10 cellular contexts compared by ENCODE assay signal in genomic region chr5:159337291-159337974, GRCh38. TPM values are rescaled to one million over a fixed set of nuclear protein-coding genes. Genes with fewer than 3 reads are reported as not detected.
DNase-seq lines count a peak whose midpoint lies in the region; ATAC-seq, FAIRE-seq and TF ChIP-seq lines count a peak whose summit lies in the region.
"Had no signal": no experiment of that assay in that cellular context is flagged by ENCODE, and none has a peak within 500 bp of the region (broad histone marks: within the 10 kb centered on the region; RNA-seq: fewer than 3 reads in every experiment).

No MANE protein-coding gene starts in this region.

- H3K9me2 ChIP-seq in SK-N-SH: no peaks in the 10 kb centered on the region

- H2AFZ ChIP-seq in SK-N-SH (ENCODE audit: low read depth): peak overlapping the region; percentile 5; the same call in 1 of the 2 replicates

- H3K4me3 ChIP-seq in SK-N-SH (ENCODE audit: low read depth in 2 of 2, low read length in 1 of 2) (no peak overlapping the region), neutrophil (ENCODE audit: low read depth in 1 of 2, low read length in 1 of 2) (no peak overlapping the region)

- POLR2A ChIA-PET in SK-N-SH (lab: Yijun Ruan, JAX): no interaction called here

- H3K36me3 ChIP-seq in SK-N-SH (replicated peaks in 1 of 2; ENCODE audit: control insufficient read depth in 1 of 2, insufficient read depth in 2 of 2, low read length in 1 of 2) (no peaks in the 10 kb centered on the region), neutrophil (no peaks in the 10 kb centered on the region)

- DNase-seq in H54 (ENCODE audit: insufficient read length, low spot score) (peak; percentile 20), SK-N-SH (no peak), amniotic epithelial cell (ENCODE audit: low read depth) (peak; percentile 94), HTR-8/SVneo (ENCODE audit: insufficient read length, low spot score) (no peak), NCI-H1930 (lab: John Stamatoyannopoulos, UW) (no peak)
- DNase-seq: T1000 had no signal

- H3K9me3 ChIP-seq in SK-N-SH (no peaks in the 10 kb centered on the region), neutrophil (no peaks in the 10 kb centered on the region)

- 0 out of 2 replicates have a peak overlapping the region, but pooled peaks have one; percentile 3 for H3K4me2 ChIP-seq in SK-N-SH

- H3K4me1 ChIP-seq in SK-N-SH (ENCODE audit: control insufficient read depth in 1 of 2, insufficient read depth in 2 of 2, low read depth in 1 of 2, low read length in 1 of 2): peaks cover 3 to 8% of the 10 kb centered on the region in 2 experiments; a peak in 2 of 4 replicates
- H3K4me1 ChIP-seq in neutrophil (ENCODE audit: control insufficient read depth in 1 of 2, insufficient read depth in 1 of 2, low read depth in 1 of 2, low read length in 1 of 2): peaks cover 35 to 38% of the 10 kb centered on the region in 2 experiments

- peak in 1 of 2 experiments; percentile 60; a peak in 1 of 4 replicates for TF ChIP-seq EP300 in SK-N-SH (IDR thresholded peaks at IDR 0.05; ENCODE audit: borderline replicate concordance in 1 of 2, low read depth in 1 of 2, low read length in 1 of 2)

- ATAC-seq in GM21576 (IDR thresholded peaks at IDR 0.05; ENCODE audit: unreplicated experiment) (no peak), HG03045 (IDR thresholded peaks at IDR 0.05; ENCODE audit: unreplicated experiment) (no peak)

- H3K27ac ChIP-seq in SK-N-SH (ENCODE audit: low read depth in 2 of 2, low read length in 1 of 2): peak overlapping the region in 1 of 2 experiments; percentile 56; a peak in 2 of 4 replicates
- peak overlapping the region; percentile 65 for H3K27ac ChIP-seq in neutrophil

- no peak for TF ChIP-seq POLR2A in H54 (IDR thresholded peaks at IDR 0.05; ENCODE audit: low read depth, low read length)

- 11% methylated on average over 1 of the region's 1 CpG for WGBS in SK-N-SH (ENCODE audit: low lambda C conversion rate)

- CTCF ChIA-PET in SK-N-SH (lab: Yijun Ruan, JAX): interaction anchor here (0.9 to 1.1 kb wide), 2 partner anchors 13 to 17 kb away, joined by 3 read pairs; no protein-coding TSS in a partner anchor

- no peaks in the 10 kb centered on the region for H3K27me3 ChIP-seq in SK-N-SH (ENCODE audit: insufficient read depth)
- H3K27me3 ChIP-seq in neutrophil: peaks cover 9% of the 10 kb centered on the region

- no peaks in the 10 kb centered on the region for H4K20me1 ChIP-seq in SK-N-SH (ENCODE audit: insufficient read depth)

- peaks cover 15% of the 10 kb centered on the region for H3F3A ChIP-seq in SK-N-SH (replicated peaks; ENCODE audit: insufficient read depth)

- H3K79me2 ChIP-seq in SK-N-SH (ENCODE audit: insufficient read depth): no peaks in the 10 kb centered on the region

- no peak overlapping the region for H3K9ac ChIP-seq in SK-N-SH

- TF ChIP-seq CTCF in SK-N-SH (IDR thresholded peaks at IDR 0.05): no peak
- TF ChIP-seq CTCF in neutrophil (IDR thresholded peaks at IDR 0.05): no peak

- no peak for TF ChIP-seq RAD21 in SK-N-SH (IDR thresholded peaks at IDR 0.05; ENCODE audit: low read length)

- FAIRE-seq in H54 (lab: Jason Lieb, UNC) (peak; percentile 30), HTR-8/SVneo (lab: Jason Lieb, UNC) (no peak)
- FAIRE-seq: islet of Langerhans had no signal

TF ChIP-seq in SK-N-SH, 30 proteins besides CTCF, POLR2A, EP300 and RAD21:
- TF ChIP-seq MEF2A (IDR thresholded peaks at IDR 0.05; ENCODE audit: borderline replicate concordance, low read depth) (no peak), REST (IDR thresholded peaks at IDR 0.05; ENCODE audit: low read depth, low read length) (no peak), TCF12 (IDR thresholded peaks at IDR 0.05) (peak; percentile 34; the same call in 1 of the 2 replicates), JUND (IDR thresholded peaks at IDR 0.05) (peak; percentile 44; the same call in 1 of the 2 replicates)
- TF ChIP-seq, protein P1, sequence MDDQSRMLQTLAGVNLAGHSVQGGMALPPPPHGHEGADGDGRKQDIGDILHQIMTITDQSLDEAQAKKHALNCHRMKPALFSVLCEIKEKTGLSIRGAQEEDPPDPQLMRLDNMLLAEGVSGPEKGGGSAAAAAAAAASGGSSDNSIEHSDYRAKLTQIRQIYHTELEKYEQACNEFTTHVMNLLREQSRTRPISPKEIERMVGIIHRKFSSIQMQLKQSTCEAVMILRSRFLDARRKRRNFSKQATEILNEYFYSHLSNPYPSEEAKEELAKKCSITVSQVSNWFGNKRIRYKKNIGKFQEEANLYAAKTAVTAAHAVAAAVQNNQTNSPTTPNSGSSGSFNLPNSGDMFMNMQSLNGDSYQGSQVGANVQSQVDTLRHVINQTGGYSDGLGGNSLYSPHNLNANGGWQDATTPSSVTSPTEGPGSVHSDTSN (IDR thresholded peaks at IDR 0.05): peak; percentile 53; the same call in 1 of the 2 replicates
- TF ChIP-seq, protein P2, sequence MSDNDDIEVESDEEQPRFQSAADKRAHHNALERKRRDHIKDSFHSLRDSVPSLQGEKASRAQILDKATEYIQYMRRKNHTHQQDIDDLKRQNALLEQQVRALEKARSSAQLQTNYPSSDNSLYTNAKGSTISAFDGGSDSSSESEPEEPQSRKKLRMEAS (IDR thresholded peaks at IDR 0.05; ENCODE audit: low read depth): 0 out of 2 replicates have a peak, but pooled peaks have one; percentile 28
TF ChIP-seq in SK-N-SH: peak in this region for 4.

RNA-seq across cellular contexts. Expression of gene IL12B, which starts 7.1 kb away (rescaled TPM):
- polyA plus RNA-seq in SK-N-SH (2012; rRNA removed): not detected in 2 replicates
- 0.01 TPM in 1 of 2 replicates, not detected in the other for polyA plus RNA-seq in SK-N-SH (2012; cell fraction: cytosol; rRNA removed)
- polyA plus RNA-seq in SK-N-SH (2012; cell fraction: nucleus; rRNA removed): 0.02 TPM in 1 of 2 replicates, not detected in the other

Comparison
In these comparisons a context has a peak if more than half of its experiments do, and no peak if none do; other contexts are left out.
1. DNase-seq: peak in H54 (single experiment) and amniotic epithelial cell (single experiment); none in SK-N-SH (single experiment), HTR-8/SVneo (single experiment) and NCI-H1930 (0 of 2).